In genomic region chr5:100505984-100506670, GRCh38 we compare ENCODE assay signal across 12 cellular contexts. TPM values are rescaled to one million over a fixed set of nuclear protein-coding genes. Genes with fewer than 3 reads are reported as not detected.
A peak's percentile ranks its signal among the peaks of the same experiment; 100 is the strongest.
DNase-seq lines count a peak whose midpoint lies in the region; ATAC-seq and TF ChIP-seq lines count a peak whose summit lies in the region.
"Had no signal": no experiment of that assay in that cellular context is flagged by ENCODE, and none has a peak within 500 bp of the region (broad histone marks: within the 10 kb centered on the region; RNA-seq: fewer than 3 reads in every experiment).

No MANE protein-coding gene starts in this region.

- H3K4me1 ChIP-seq in esophagus squamous epithelium (peaks cover 0 to 24% (median 0%) of the 10 kb centered on the region in 3 donors), colonic mucosa (no peaks in the 10 kb centered on the region)

- no peak for TF ChIP-seq POLR2A in esophagus squamous epithelium (IDR thresholded peaks at IDR 0.05)

- H3K36me3 ChIP-seq in esophagus squamous epithelium (no peaks in the 10 kb centered on the region), colonic mucosa (no peaks in the 10 kb centered on the region)

- H3K9me3 ChIP-seq in esophagus squamous epithelium, result no peaks in the 10 kb centered on the region
- no peaks in the 10 kb centered on the region for H3K9me3 ChIP-seq in colonic mucosa

- ATAC-seq in Right ventricle myocardium inferior, result no peak
- ATAC-seq: activated naive CD8-positive, alpha-beta T cell treated with anti-CD3 and anti-CD28 coated beads, Interleukin-2, amount 50 U/mL, for 24 hours; natural killer cell treated with Interleukin-12 subunit alpha and Interleukin-12 subunit beta and Interleukin-15 and Interleukin-18, amount 100 ng/mL, for 72 hours had no signal

- DNase-seq in GM04503 (ENCODE audit: low read depth), result peak; percentile 14
- peak; percentile 25 for DNase-seq in OCI-M1 (lab: John Stamatoyannopoulos, UW)
- no peak for DNase-seq in esophagus squamous epithelium (lab: John Stamatoyannopoulos, UW)
- DNase-seq in retinal pigment epithelial cell (ENCODE audit: low read depth), result peak; percentile 81
- DNase-seq in SHP77 treated with DMSO at 0.1 percent for 48 hours (lab: John Stamatoyannopoulos, UW), result no peak
- DNase-seq in colonic mucosa, result no peak
- no peak for DNase-seq in stimulated activated naive CD4-positive, alpha-beta T cell (lab: John Stamatoyannopoulos, UW)
- DNase-seq in Right ventricle myocardium inferior (ENCODE audit: missing footprints), result no peak
- DNase-seq: activated CD4-positive, CD25-positive, alpha-beta regulatory T cell treated with anti-CD3 and anti-CD28 coated beads, Interleukin-2, amount 50 U/mL, for 72 hours; activated naive CD8-positive, alpha-beta T cell treated with anti-CD3 and anti-CD28 coated beads, Interleukin-2, amount 50 U/mL, for 24 hours; head of caudate nucleus had no signal

- H3K27ac ChIP-seq in esophagus squamous epithelium, result peak overlapping the region; percentile 57 to 75 (median 68)
- no peak overlapping the region for H3K27ac ChIP-seq in colonic mucosa

- H3K9ac ChIP-seq in colonic mucosa (ENCODE audit: low read depth in 2 of 2, low read length in 2 of 2), result no peak overlapping the region

- intact Hi-C loops in esophagus squamous epithelium (cut with DNase I), result no loop called here
- intact Hi-C loops in colonic mucosa (cut with DNase I), result no loop called here
- intact Hi-C loops in Right ventricle myocardium inferior (cut with DNase I), result no loop called here

- H3K4me3 ChIP-seq in esophagus squamous epithelium (no peak overlapping the region), retinal pigment epithelial cell (ENCODE audit: low read length) (no peak overlapping the region), colonic mucosa (no peak overlapping the region)

- H3K27me3 ChIP-seq in esophagus squamous epithelium (no peaks in the 10 kb centered on the region), colonic mucosa (no peaks in the 10 kb centered on the region)

- WGBS in esophagus squamous epithelium, 2 donors, result 22% methylated on average over 1 of the region's 1 CpG

- peak in 2 of 6 experiments; percentile 16 to 36 for TF ChIP-seq CTCF in esophagus squamous epithelium (IDR thresholded peaks at IDR 0.05)
- peak; percentile 30 for TF ChIP-seq CTCF in retinal pigment epithelial cell (conservative IDR thresholded peaks at IDR 0.05; ENCODE audit: low read depth, low read length)
- no peak for TF ChIP-seq CTCF in colonic mucosa (IDR thresholded peaks at IDR 0.05)

RNA-seq across cellular contexts. Expression of gene FAM174A, which starts 29.0 kb away (rescaled TPM):
- 10 to 100 TPM; 24.0 to 49.7 (median 32.4) TPM for total RNA-seq in esophagus squamous epithelium
- 10 to 100 TPM; 16.4 to 17.6 TPM for total RNA-seq in colonic mucosa
- total RNA-seq in Right ventricle myocardium inferior, result 13.9 TPM

Comparison
In these comparisons a context has a peak if more than half of its experiments do, and no peak if none do; other contexts are left out.
1. DNase-seq: peak in GM04503 (single experiment), OCI-M1 (single experiment) and retinal pigment epithelial cell (single experiment); none in esophagus squamous epithelium (single experiment), SHP77 treated with DMSO at 0.1 percent for 48 hours (single experiment), colonic mucosa (single experiment), stimulated activated naive CD4-positive, alpha-beta T cell (0 of 6) and Right ventricle myocardium inferior (single experiment).